ENCODE assay signal across 18 cellular contexts in genomic region chr18:34023471-34023870, GRCh38.
DNase-seq lines count a peak whose midpoint lies in the region; ATAC-seq and TF ChIP-seq lines count a peak whose summit lies in the region.
"Had no signal": no experiment of that assay in that cellular context is flagged by ENCODE, and none has a peak within 500 bp of the region (broad histone marks: within the 10 kb centered on the region; RNA-seq: fewer than 3 reads in every experiment).

No MANE protein-coding gene starts in this region.

- 6 to 11% methylated on average over 4 of the region's 4 CpGs for WGBS in GM23248 (ENCODE audit: low coverage in 1 of 2, low lambda C conversion rate in 2 of 2, missing lambda C conversion rate in 2 of 2), 2 experiments

- no peak overlapping the region for H3K4me2 ChIP-seq in GM23248 (ENCODE audit: unreplicated experiment)

- H3K27me3 ChIP-seq in GM23248 (replicated peaks; ENCODE audit: insufficient read depth), result no peaks in the 10 kb centered on the region
- H3K27me3 ChIP-seq: pancreas had no signal

- no peaks in the 10 kb centered on the region for H3K79me2 ChIP-seq in GM23248 (ENCODE audit: insufficient read depth)

- peak; percentile 0 for DNase-seq in GM23248
- peak; percentile 3 for DNase-seq in RKO (ENCODE audit: low spot score)
- DNase-seq in epithelial cell of prostate (ENCODE audit: low read depth, low spot score), result peak; percentile 3
- peak; percentile 83 for DNase-seq in kidney tubule cell (ENCODE audit: low spot score)
- DNase-seq in sciatic nerve (ENCODE audit: low spot score), result no peak
- no peak for DNase-seq in MV-4-11 (lab: John Stamatoyannopoulos, UW)
- DNase-seq in GM19240 (ENCODE audit: insufficient read length, low spot score), result no peak
- DNase-seq in GM10248 (ENCODE audit: extremely low spot score), result no peak
- DNase-seq: activated naive CD4-positive, alpha-beta T cell treated with anti-CD3 and anti-CD28 coated beads, Interleukin-2, amount 50 U/mL, for 16 hours; activated T-cell treated with anti-CD3 and anti-CD28 coated beads for 4 hours; COR-L47; dermis blood vessel endothelial cell; NCI-H1092; NCI-H2107; pancreas; stimulated activated CD4-positive, alpha-beta T cell treated with anti-CD3 and anti-CD28 coated beads, Interleukin-4, amount 100 ng/mL, for 24 hours had no signal

- no peak for ATAC-seq in sciatic nerve
- ATAC-seq: esophagus mucosa, GM12878, pancreas had no signal

- H3K4me3 ChIP-seq in GM23248, result no peak overlapping the region
- H3K4me3 ChIP-seq: GM12878, pancreas had no signal

- intact Hi-C loops in sciatic nerve (cut with DNase I), result no loop called here

- no peaks in the 10 kb centered on the region for H3K4me1 ChIP-seq in GM23248 (ENCODE audit: insufficient read depth)
- H3K4me1 ChIP-seq: pancreas had no signal

- POLR2A ChIA-PET in GM10248 (lab: Yijun Ruan, JAX), result no interaction called here

- no peaks in the 10 kb centered on the region for H4K20me1 ChIP-seq in GM23248 (ENCODE audit: insufficient read depth)

- no peak for TF ChIP-seq CTCF in GM10248 (IDR thresholded peaks at IDR 0.05; ENCODE audit: control extremely low read depth, extremely low read depth, low read depth, missing control alignments)

- CTCF ChIA-PET in GM10248 (lab: Yijun Ruan, JAX), result no interaction called here

- no peaks in the 10 kb centered on the region for H3F3A ChIP-seq in GM23248 (ENCODE audit: insufficient read depth)

- H3K9me3 ChIP-seq in GM23248 (ENCODE audit: low read depth), result no peaks in the 10 kb centered on the region
- H3K9me3 ChIP-seq: pancreas had no signal

- H3K36me3 ChIP-seq in GM23248 (ENCODE audit: low read depth), result no peaks in the 10 kb centered on the region
- H3K36me3 ChIP-seq: pancreas had no signal

- H3K9me2 ChIP-seq in GM23248 (ENCODE audit: insufficient read depth), result no peaks in the 10 kb centered on the region

- no peak overlapping the region for H3K27ac ChIP-seq in GM23248
- H3K27ac ChIP-seq in epithelial cell of prostate, result no peak overlapping the region
- H3K27ac ChIP-seq: pancreas had no signal

- H3K9ac ChIP-seq in GM23248, result no peak overlapping the region

- H2AFZ ChIP-seq in GM23248, result no peak overlapping the region

- in situ Hi-C loops in GM23248 (cut with MboI), result no loop called here

Comparison
In these comparisons a context has a peak if more than half of its experiments do, and no peak if none do; other contexts are left out.
1. DNase-seq: peak in GM23248 (single experiment), RKO (single experiment), epithelial cell of prostate (single experiment) and kidney tubule cell (single experiment); none in sciatic nerve (single experiment), MV-4-11 (single experiment), GM19240 (single experiment) and GM10248 (single experiment).